11 cellular contexts compared by ENCODE assay signal in genomic region chr2:236178921-236179652, GRCh38. TPM values are rescaled to one million over a fixed set of nuclear protein-coding genes. Genes with fewer than 3 reads are reported as not detected.
A peak's percentile ranks its signal among the peaks of the same experiment; 100 is the strongest.
DNase-seq lines count a peak whose midpoint lies in the region; ATAC-seq, FAIRE-seq and TF ChIP-seq lines count a peak whose summit lies in the region.
"Had no signal": no experiment of that assay in that cellular context is flagged by ENCODE, and none has a peak within 500 bp of the region (broad histone marks: within the 10 kb centered on the region; RNA-seq: fewer than 3 reads in every experiment).

No MANE protein-coding gene starts in this region.

- H3K4me3 Mint-ChIP-seq in astrocyte (ENCODE audit: unreplicated experiment), result no peak overlapping the region

- ATAC-seq in GM18505 (IDR thresholded peaks at IDR 0.05; ENCODE audit: unreplicated experiment), result no peak
- ATAC-seq in GM21786 (IDR thresholded peaks at IDR 0.05; ENCODE audit: unreplicated experiment), result no peak

- peaks cover 31% of the 10 kb centered on the region for H3K27me3 ChIP-seq in AG04450 (ENCODE audit: control insufficient read depth, insufficient read depth, low read length)
- no peaks in the 10 kb centered on the region for H3K27me3 ChIP-seq in astrocyte (ENCODE audit: insufficient read depth, low read length)
- peaks cover 31% of the 10 kb centered on the region for H3K27me3 ChIP-seq in vagina

- H2AFZ ChIP-seq in astrocyte (ENCODE audit: low read depth, low read length), result peak overlapping the region; percentile 64

- H3K4me2 ChIP-seq in astrocyte (ENCODE audit: low read length), result peak overlapping the region; percentile 84

- no peak for TF ChIP-seq POLR2A in vagina (IDR thresholded peaks at IDR 0.05)
- no peak for TF ChIP-seq POLR2A in GM18505 (IDR thresholded peaks at IDR 0.05; ENCODE audit: borderline replicate concordance, extremely low read depth, insufficient read depth, insufficient read length)

- H3K27me3 Mint-ChIP-seq in astrocyte (ENCODE audit: low read depth, unreplicated experiment), result peaks cover 8% of the 10 kb centered on the region

- no peaks in the 10 kb centered on the region for H4K20me1 ChIP-seq in astrocyte (ENCODE audit: insufficient read depth, low read length)

- FAIRE-seq in astrocyte (lab: Jason Lieb, UNC), result peak; percentile 59
- FAIRE-seq: RCC 7860 had no signal

- no peak for DNase-seq in AG04450 (ENCODE audit: low read depth, low spot score)
- peak; percentile 40 for DNase-seq in GM20000 (ENCODE audit: low spot score)
- DNase-seq in astrocyte (ENCODE audit: low read depth), result peak; percentile 27
- peak; percentile 49 for DNase-seq in left kidney (ENCODE audit: low read depth, low spot score)
- DNase-seq in vagina (ENCODE audit: extremely low spot score in 2 of 2), result no peak
- no peak for DNase-seq in NCI-H1048 (lab: John Stamatoyannopoulos, UW)
- DNase-seq: esophagus squamous epithelium, nucleus accumbens had no signal

- intact Hi-C loops in vagina (cut with DNase I), result loop anchor here (5.0 kb wide), 1 partner anchor 402 kb away; no protein-coding TSS in a partner anchor

- H3K4me1 ChIP-seq in astrocyte (ENCODE audit: insufficient read depth, low read length) (peaks cover 40% of the 10 kb centered on the region), vagina (peaks cover 22% of the 10 kb centered on the region)

- H3K4me1 Mint-ChIP-seq in astrocyte (ENCODE audit: low read depth, unreplicated experiment), result peaks cover 14% of the 10 kb centered on the region

- no peaks in the 10 kb centered on the region for H3K79me2 ChIP-seq in astrocyte (ENCODE audit: insufficient read depth, low read length)

- H3K9me3 ChIP-seq in AG04450 (ENCODE audit: control insufficient read depth, insufficient read depth, low read length), result peaks cover 7% of the 10 kb centered on the region; the same call in 1 of the 2 replicates
- H3K9me3 ChIP-seq in astrocyte (ENCODE audit: insufficient read depth, low read depth, low read length), result no peaks in the 10 kb centered on the region
- no peaks in the 10 kb centered on the region for H3K9me3 ChIP-seq in vagina
- H3K9me3 ChIP-seq: esophagus squamous epithelium had no signal

- no peak overlapping the region for H3K27ac Mint-ChIP-seq in astrocyte (ENCODE audit: unreplicated experiment)

- H3K27ac ChIP-seq in AG04450 (ENCODE audit: low read depth, low read length), result no peak overlapping the region
- H3K27ac ChIP-seq in astrocyte (ENCODE audit: low read depth, low read length), result peak overlapping the region; percentile 83
- no peak overlapping the region for H3K27ac ChIP-seq in vagina
- H3K27ac ChIP-seq: esophagus squamous epithelium had no signal

- H3K9me3 Mint-ChIP-seq in astrocyte (ENCODE audit: unreplicated experiment), result peaks cover 5% of the 10 kb centered on the region

- peak overlapping the region; percentile 81 for H3K9ac ChIP-seq in astrocyte (ENCODE audit: low read length)

- H3K4me3 ChIP-seq in AG04450 (ENCODE audit: low read depth, low read length) (peak overlapping the region; percentile 56), astrocyte (ENCODE audit: insufficient read depth, low read depth, low read length) (peak overlapping the region; percentile 53), vagina (no peak overlapping the region)

- CTCF ChIA-PET in AG04450 (lab: Charles Lee), result interaction anchor here (0.5 to 12.7 kb wide), 30 partner anchors 10 to 1067 kb away, joined by 3 to 368 read pairs (median 5); no protein-coding TSS in a partner anchor

- H3K36me3 ChIP-seq in astrocyte (ENCODE audit: insufficient read depth, low read length) (no peaks in the 10 kb centered on the region), vagina (no peaks in the 10 kb centered on the region)
- H3K36me3 ChIP-seq: esophagus squamous epithelium had no signal

- POLR2A ChIA-PET in AG04450 (lab: Yijun Ruan, JAX), result no interaction called here

- TF ChIP-seq CTCF in AG04450 (IDR thresholded peaks at IDR 0.05; ENCODE audit: low read depth, low read length) (no peak), GM20000 (IDR thresholded peaks at IDR 0.05; ENCODE audit: extremely low read depth, missing control alignments) (no peak), astrocyte (IDR thresholded peaks at IDR 0.05; ENCODE audit: insufficient read depth, low read depth, low read length) (no peak), vagina (IDR thresholded peaks at IDR 0.05) (no peak)

- H3K36me3 Mint-ChIP-seq in astrocyte (ENCODE audit: low read depth, unreplicated experiment), result no peaks in the 10 kb centered on the region

RNA-seq across cellular contexts. Expression of gene GBX2, which starts 10.9 kb away (rescaled TPM):
- polyA plus RNA-seq in AG04450 (2011; rRNA removed), result not detected in 2 replicates
- polyA minus RNA-seq in AG04450 (2011; rRNA and poly(A)+ RNA removed), result not detected in 2 replicates
- total RNA-seq in astrocyte (1.2 and 1.8 TPM in 2 replicates), vagina (not detected)
- total RNA-seq: esophagus squamous epithelium had no signal

Comparison
In these comparisons a context has a peak if more than half of its experiments do, and no peak if none do; other contexts are left out.
1. DNase-seq: peak in GM20000 (single experiment), astrocyte (single experiment) and left kidney (single experiment); none in AG04450 (single experiment), vagina (0 of 2) and NCI-H1048 (single experiment).
2. H3K4me3 ChIP-seq: peak in AG04450 (single experiment) and astrocyte (single experiment); none in vagina (0 of 2).